In the genomic region with DNA sequence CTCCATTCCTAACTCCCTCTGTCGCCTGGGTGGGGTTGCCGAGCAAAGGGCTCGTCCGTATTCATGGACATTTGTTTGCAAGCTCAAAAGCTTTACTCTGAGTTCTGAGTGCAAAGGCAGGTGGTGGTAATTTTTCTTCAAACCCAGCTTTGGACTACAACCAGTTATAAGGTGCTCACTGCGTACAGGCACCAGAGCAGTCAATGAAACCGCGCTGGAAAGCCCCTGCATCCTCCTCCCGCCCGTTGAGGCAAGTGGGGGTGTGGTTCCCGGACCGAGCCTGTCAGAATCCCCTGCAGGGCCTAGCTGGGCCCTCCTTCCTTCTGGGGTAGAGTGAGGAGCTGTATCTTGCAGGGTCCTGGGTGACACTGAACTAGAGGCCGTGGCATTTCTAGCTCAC, we compare ENCODE assay signal across 8 cellular contexts. TPM values are rescaled to one million over a fixed set of nuclear protein-coding genes. Genes with fewer than 3 reads are reported as not detected.
A peak's percentile ranks its signal among the peaks of the same experiment; 100 is the strongest.
DNase-seq lines count a peak whose midpoint lies in the region; ATAC-seq, FAIRE-seq and TF ChIP-seq lines count a peak whose summit lies in the region.

No MANE protein-coding gene starts in this region.

- DNase-seq in astrocyte (ENCODE audit: low read depth) = no peak
- DNase-seq in frontal cortex (ENCODE audit: low spot score in 2 of 2) = no peak
- DNase-seq in ACHN = no peak
- no peak for DNase-seq in SIG-M5 (lab: John Stamatoyannopoulos, UW)
- DNase-seq in neural progenitor cell (ENCODE audit: low spot score) = no peak

- no peaks in the 10 kb centered on the region for H3K79me2 ChIP-seq in ACC112 (ENCODE audit: control insufficient read depth, insufficient read depth, low read length, unreplicated experiment)
- H3K79me2 ChIP-seq in KMS-11 (ENCODE audit: insufficient read depth, low read depth) = 0 out of 2 replicates have a peak, but pooled peaks cover 9% of the 10 kb centered on the region
- no peaks in the 10 kb centered on the region for H3K79me2 ChIP-seq in astrocyte (ENCODE audit: insufficient read depth, low read length)
- no peaks in the 10 kb centered on the region for H3K79me2 ChIP-seq in neural progenitor cell (ENCODE audit: low read depth)

- H3K4me1 ChIP-seq in ACC112 (ENCODE audit: control insufficient read depth, insufficient read depth, low read length, unreplicated experiment) (peaks cover 4% of the 10 kb centered on the region), KMS-11 (ENCODE audit: low read depth, poor library complexity, severe bottlenecking) (peaks cover 61% of the 10 kb centered on the region), astrocyte (ENCODE audit: insufficient read depth, low read length) (no peaks in the 10 kb centered on the region), neural progenitor cell (peaks cover 16% of the 10 kb centered on the region)

- H3K9me3 ChIP-seq in astrocyte (ENCODE audit: insufficient read depth, low read depth, low read length) (no peaks in the 10 kb centered on the region), neural progenitor cell (ENCODE audit: low read depth) (no peaks in the 10 kb centered on the region)

- no peaks in the 10 kb centered on the region for H3K27me3 ChIP-seq in ACC112 (ENCODE audit: insufficient read depth, low read length)
- no peaks in the 10 kb centered on the region for H3K27me3 ChIP-seq in KMS-11 (ENCODE audit: insufficient read depth, low read depth)
- H3K27me3 ChIP-seq in astrocyte (ENCODE audit: insufficient read depth, low read length) = no peaks in the 10 kb centered on the region
- H3K27me3 ChIP-seq in neural progenitor cell = no peaks in the 10 kb centered on the region

- H4K20me1 ChIP-seq in KMS-11 (ENCODE audit: insufficient read depth) (no peaks in the 10 kb centered on the region), astrocyte (ENCODE audit: insufficient read depth, low read length) (peaks cover 9% of the 10 kb centered on the region), neural progenitor cell (ENCODE audit: low read depth) (peaks cover 9% of the 10 kb centered on the region)

- FAIRE-seq in astrocyte (lab: Jason Lieb, UNC) = no peak
- no peak for FAIRE-seq in frontal cortex (lab: Jason Lieb, UNC)

- H3K36me3 ChIP-seq in ACC112 (ENCODE audit: insufficient read depth, low read length) (no peaks in the 10 kb centered on the region), KMS-11 (ENCODE audit: insufficient read depth) (no peaks in the 10 kb centered on the region), astrocyte (ENCODE audit: insufficient read depth, low read length) (no peaks in the 10 kb centered on the region), neural progenitor cell (no peaks in the 10 kb centered on the region)

- peak overlapping the region; percentile 100 for H3K4me2 ChIP-seq in KMS-11
- H3K4me2 ChIP-seq in astrocyte (ENCODE audit: low read length) = peak overlapping the region; percentile 58
- no peak overlapping the region for H3K4me2 ChIP-seq in neural progenitor cell

- H3K27me3 Mint-ChIP-seq in astrocyte (ENCODE audit: low read depth, unreplicated experiment) = peaks cover 3% of the 10 kb centered on the region
- no peaks in the 10 kb centered on the region for H3K27me3 Mint-ChIP-seq in neural progenitor cell (ENCODE audit: insufficient read depth, low read depth)

- H3K27ac Mint-ChIP-seq in astrocyte (ENCODE audit: unreplicated experiment) (no peak overlapping the region), neural progenitor cell (no peak overlapping the region)

- in situ Hi-C loops in ACHN (cut with HindIII; ENCODE audit: low pct_ligation_motif_present, low pct_unique_long_range_greater_than_20kb, low sequenced_read_pairs) = no loop called here

- H3K9me3 Mint-ChIP-seq in astrocyte (ENCODE audit: unreplicated experiment) = peaks cover 4% of the 10 kb centered on the region
- H3K9me3 Mint-ChIP-seq in neural progenitor cell = no peaks in the 10 kb centered on the region

- H3K4me3 Mint-ChIP-seq in astrocyte (ENCODE audit: unreplicated experiment) (no peak overlapping the region), neural progenitor cell (no peak overlapping the region)

- H3K9ac ChIP-seq in KMS-11 (peak overlapping the region; percentile 93), astrocyte (ENCODE audit: low read length) (no peak overlapping the region), neural progenitor cell (no peak overlapping the region)

- no peak overlapping the region for H2AFZ ChIP-seq in ACC112 (ENCODE audit: low read length, unreplicated experiment)
- peak overlapping the region; percentile 78 for H2AFZ ChIP-seq in KMS-11 (ENCODE audit: low read depth)
- no peak overlapping the region for H2AFZ ChIP-seq in astrocyte (ENCODE audit: low read depth, low read length)
- H2AFZ ChIP-seq in neural progenitor cell (replicated peaks) = no peak overlapping the region

- H3K36me3 Mint-ChIP-seq in astrocyte (ENCODE audit: low read depth, unreplicated experiment) (peaks cover 20% of the 10 kb centered on the region), neural progenitor cell (peaks cover 16% of the 10 kb centered on the region)

- peak; percentile 38 for ATAC-seq in GM19467 (IDR thresholded peaks at IDR 0.05; ENCODE audit: unreplicated experiment)

- TF ChIP-seq CTCF in KMS-11 (conservative IDR thresholded peaks at IDR 0.05; ENCODE audit: low read depth, low read length) (no peak), astrocyte (IDR thresholded peaks at IDR 0.05; ENCODE audit: insufficient read depth, low read depth, low read length) (no peak), neural progenitor cell (IDR thresholded peaks at IDR 0.05) (no peak)

- H3K27ac ChIP-seq in ACC112 (ENCODE audit: low read depth, low read length) (no peak overlapping the region), KMS-11 (peak overlapping the region; percentile 100), astrocyte (ENCODE audit: low read depth, low read length) (no peak overlapping the region), neural progenitor cell (no peak overlapping the region)

- peak overlapping the region; percentile 51 for H3K4me3 ChIP-seq in ACC112 (ENCODE audit: low read depth, low read length)
- H3K4me3 ChIP-seq in KMS-11 (IDR thresholded peaks at IDR 0.05; ENCODE audit: insufficient read depth, low read depth, low read length) = no peak overlapping the region
- no peak overlapping the region for H3K4me3 ChIP-seq in astrocyte (ENCODE audit: insufficient read depth, low read depth, low read length)
- no peak overlapping the region for H3K4me3 ChIP-seq in neural progenitor cell

- H3K4me1 Mint-ChIP-seq in astrocyte (ENCODE audit: low read depth, unreplicated experiment) (peaks cover 1% of the 10 kb centered on the region), neural progenitor cell (peaks cover 31% of the 10 kb centered on the region)

- peaks cover 13% of the 10 kb centered on the region for H3F3A ChIP-seq in neural progenitor cell (ENCODE audit: low read depth)

RNA-seq across cellular contexts. Expression of gene AMZ1, which starts 22.3 kb away (rescaled TPM):
- 3.4 and 5.7 TPM in 2 replicates for total RNA-seq in astrocyte
- 1.6 TPM for total RNA-seq in frontal cortex
- 0.09 TPM in 1 of 2 replicates, not detected in the other for total RNA-seq in neural progenitor cell (ENCODE audit: low replicate concordance)
